In genomic region chrX:136162827-136163427, GRCh38 we compare ENCODE assay signal across 1 cellular context.
TF ChIP-seq lines count a peak whose summit lies in the region.

No MANE protein-coding gene starts in this region.

TF ChIP-seq in H1, 55 proteins besides CTCF, POLR2A, EP300 and RAD21:
- TF ChIP-seq SIRT6 (IDR thresholded peaks at IDR 0.05; ENCODE audit: low read length): no peak
- TF ChIP-seq CBX8 (IDR thresholded peaks at IDR 0.05; ENCODE audit: borderline replicate concordance, low read depth, low read length): no peak
- no peak for TF ChIP-seq JUN (IDR thresholded peaks at IDR 0.05; ENCODE audit: low read depth, low read length)
- no peak for TF ChIP-seq USF2 (IDR thresholded peaks at IDR 0.05; ENCODE audit: low read length)
- TF ChIP-seq CHD1 (IDR thresholded peaks at IDR 0.05; ENCODE audit: low read depth, low read length): no peak
- TF ChIP-seq SP2 (IDR thresholded peaks at IDR 0.05; ENCODE audit: low read length): no peak
- no peak for TF ChIP-seq MAFK (IDR thresholded peaks at IDR 0.05; ENCODE audit: low read depth, low read length)
- TF ChIP-seq CTBP2 (IDR thresholded peaks at IDR 0.05; ENCODE audit: borderline replicate concordance, insufficient read depth, insufficient read length, low read length): no peak
- no peak for TF ChIP-seq YY1 (IDR thresholded peaks at IDR 0.05; ENCODE audit: low read depth, low read length)
- TF ChIP-seq EZH2 (IDR thresholded peaks at IDR 0.05; ENCODE audit: low read depth, low read length, severe bottlenecking): no peak
- TF ChIP-seq FOSL1 (IDR thresholded peaks at IDR 0.05; ENCODE audit: insufficient read depth, low read depth, low read length): no peak
- TF ChIP-seq SRF (IDR thresholded peaks at IDR 0.05; ENCODE audit: low read depth, low read length): no peak
- TF ChIP-seq SP1 (IDR thresholded peaks at IDR 0.05; ENCODE audit: low read depth, low read length): no peak
- TF ChIP-seq TEAD4 (IDR thresholded peaks at IDR 0.05; ENCODE audit: low read depth, low read length): no peak
- TF ChIP-seq TAF7 (optimal IDR thresholded peaks at IDR 0.05; ENCODE audit: borderline replicate concordance, low read depth, low read length): no peak
